ENCODE assay signal across 21 cellular contexts in the genomic region with DNA sequence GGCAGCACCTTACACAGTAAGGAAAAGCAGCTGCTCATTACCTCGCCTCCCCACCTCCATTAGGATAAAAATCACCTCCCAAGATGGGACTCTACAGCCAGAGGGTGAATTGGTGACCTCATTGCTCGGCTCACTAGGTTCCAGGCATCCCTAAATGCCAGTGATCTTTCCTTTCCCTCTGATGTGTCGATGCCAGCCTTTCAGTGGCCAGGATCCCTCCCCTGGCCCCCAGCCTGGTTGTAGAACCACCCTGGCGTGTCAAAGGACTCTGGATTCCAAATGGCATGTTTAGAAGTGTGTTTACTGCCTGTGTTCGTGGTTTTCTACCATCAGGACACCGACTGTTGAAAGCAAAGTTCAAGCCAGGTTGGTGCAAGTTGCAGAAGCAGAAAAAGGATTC.
"Had no signal": no experiment of that assay in that cellular context is flagged by ENCODE, and none has a peak within 500 bp of the region (broad histone marks: within the 10 kb centered on the region; RNA-seq: fewer than 3 reads in every experiment).

No MANE protein-coding gene starts in this region.

- H3K9me3 Mint-ChIP-seq: activated CD4-positive, alpha-beta T cell treated with anti-CD3 and anti-CD28 coated beads, Interleukin-2, amount 10 ng/mL, durations not matched to agents 7 days and 5 days; activated naive CD4-positive, alpha-beta T cell treated with anti-CD3 and anti-CD28 coated beads for 36 hours; activated naive CD8-positive, alpha-beta T cell treated with anti-CD3 and anti-CD28 coated beads, Interleukin-2, amount 50 U/mL, for 24 hours; activated T-cell treated with anti-CD3 and anti-CD28 coated beads, Interleukin-2, amount 50 U/mL, for 4 hours; central memory CD8-positive, alpha-beta T cell; endodermal cell had no signal

- H3K36me3 ChIP-seq: colonic mucosa, pancreas, tibial nerve, vagina had no signal

- H3K27me3 ChIP-seq: colonic mucosa, pancreas, tibial nerve, vagina had no signal

- H3K4me3 Mint-ChIP-seq: activated CD4-positive, alpha-beta T cell treated with anti-CD3 and anti-CD28 coated beads, Interleukin-2, amount 10 ng/mL, durations not matched to agents 7 days and 5 days; activated naive CD4-positive, alpha-beta T cell treated with anti-CD3 and anti-CD28 coated beads for 36 hours; activated naive CD8-positive, alpha-beta T cell treated with anti-CD3 and anti-CD28 coated beads, Interleukin-2, amount 50 U/mL, for 24 hours; activated T-cell treated with anti-CD3 and anti-CD28 coated beads, Interleukin-2, amount 50 U/mL, for 4 hours; central memory CD8-positive, alpha-beta T cell; endodermal cell had no signal

- DNase-seq: activated CD4-positive, alpha-beta T cell treated with anti-CD3 and anti-CD28 coated beads, Interleukin-2, amount 10 ng/mL, durations not matched to agents 7 days and 5 days; activated CD8-positive, alpha-beta memory T cell treated with anti-CD3 and anti-CD28 coated beads, Interleukin-2, amount 50 U/mL, for 4 hours; activated naive CD4-positive, alpha-beta T cell treated with anti-CD3 and anti-CD28 coated beads for 36 hours; activated naive CD8-positive, alpha-beta T cell treated with anti-CD3 and anti-CD28 coated beads, Interleukin-2, amount 50 U/mL, for 24 hours; activated T-cell treated with anti-CD3 and anti-CD28 coated beads, Interleukin-2, amount 50 U/mL, for 4 hours; anterior cingulate cortex; colonic mucosa; endodermal cell; erythroblast; head of caudate nucleus; mesenchymal stem cell; mucosa of descending colon; naive B cell; stimulated activated naive CD4-positive, alpha-beta T cell treated with Interleukin-2 at 50 U/mL for 16 hours; substantia nigra; T1000 had no signal

- H3K36me3 Mint-ChIP-seq: naive B cell had no signal

- ATAC-seq: activated CD4-positive, CD25-positive, alpha-beta regulatory T cell treated with anti-CD3 and anti-CD28 coated beads, Interleukin-2, amount 50 U/mL, for 24 hours; activated naive CD8-positive, alpha-beta T cell treated with anti-CD3 and anti-CD28 coated beads, Interleukin-2, amount 50 U/mL, for 24 hours; activated T-cell treated with anti-CD3 and anti-CD28 coated beads, Interleukin-2, amount 50 U/mL, for 4 hours; mucosa of descending colon had no signal

- H3K27ac Mint-ChIP-seq: activated CD4-positive, alpha-beta T cell treated with anti-CD3 and anti-CD28 coated beads, Interleukin-2, amount 10 ng/mL, durations not matched to agents 7 days and 5 days; activated naive CD4-positive, alpha-beta T cell treated with anti-CD3 and anti-CD28 coated beads for 36 hours; activated naive CD8-positive, alpha-beta T cell treated with anti-CD3 and anti-CD28 coated beads, Interleukin-2, amount 50 U/mL, for 24 hours; endodermal cell; naive B cell had no signal

- H3K27ac ChIP-seq: colonic mucosa, tibial nerve, vagina had no signal

- H3K4me1 Mint-ChIP-seq: activated CD4-positive, alpha-beta T cell treated with anti-CD3 and anti-CD28 coated beads, Interleukin-2, amount 10 ng/mL, durations not matched to agents 7 days and 5 days; activated naive CD8-positive, alpha-beta T cell treated with anti-CD3 and anti-CD28 coated beads, Interleukin-2, amount 50 U/mL, for 24 hours; central memory CD8-positive, alpha-beta T cell; naive B cell had no signal

- H3K4me3 ChIP-seq: colonic mucosa, mucosa of descending colon, pancreas, tibial nerve, vagina had no signal
